Comparison of ENCODE assay signal across 8 cellular contexts in the genomic region with DNA sequence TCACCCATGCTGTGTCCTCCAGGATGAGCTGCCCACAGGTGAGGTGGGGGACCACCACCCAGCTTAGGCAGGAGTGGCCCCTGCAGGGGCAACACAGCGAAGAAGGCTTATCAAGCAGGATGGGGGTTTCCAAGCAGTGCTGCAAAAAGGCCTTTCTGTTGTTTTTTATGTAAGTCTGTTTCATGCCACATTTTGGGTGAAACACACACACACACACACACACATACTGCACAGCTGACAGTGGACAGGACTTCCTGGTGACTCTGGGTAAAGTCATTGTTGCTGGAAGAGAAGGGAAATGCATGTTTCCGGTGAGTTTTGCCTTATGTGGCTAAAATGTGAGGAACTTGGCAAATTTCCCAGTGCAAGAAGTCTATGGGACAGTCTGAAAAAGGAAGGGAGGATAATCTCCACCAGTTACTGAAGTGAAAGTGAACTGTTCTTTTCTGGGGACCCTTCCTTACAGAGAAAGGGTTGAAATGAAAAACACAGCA.
DNase-seq lines count a peak whose midpoint lies in the region; ATAC-seq lines count a peak whose summit lies in the region.

No MANE protein-coding gene starts in this region.

- no peaks in the 10 kb centered on the region for H3K36me3 Mint-ChIP-seq in natural killer cell treated with Interleukin-12 subunit alpha and Interleukin-12 subunit beta and Interleukin-15 and Interleukin-18, amount 100 ng/mL, for 72 hours

- no peak overlapping the region for H3K4me3 Mint-ChIP-seq in natural killer cell treated with Interleukin-12 subunit alpha and Interleukin-12 subunit beta and Interleukin-15 and Interleukin-18, amount 100 ng/mL, for 72 hours

- H3K4me1 Mint-ChIP-seq in natural killer cell treated with Interleukin-12 subunit alpha and Interleukin-12 subunit beta and Interleukin-15 and Interleukin-18, amount 100 ng/mL, for 72 hours (ENCODE audit: low read depth in 2 of 2) = peaks cover 19 to 30% of the 10 kb centered on the region in 2 donors

- ATAC-seq in HG02938 (IDR thresholded peaks at IDR 0.05; ENCODE audit: unreplicated experiment) (peak; percentile 31), esophagus mucosa (peak; percentile 75), HG03108 (IDR thresholded peaks at IDR 0.05; ENCODE audit: unreplicated experiment) (no peak), HG02840 (IDR thresholded peaks at IDR 0.05; ENCODE audit: low FRiP score, unreplicated experiment) (no peak)
- ATAC-seq in natural killer cell treated with Interleukin-12 subunit alpha and Interleukin-12 subunit beta and Interleukin-15 and Interleukin-18, amount 100 ng/mL, for 72 hours = peak; percentile 67 to 70

- peak; percentile 73 for DNase-seq in GM03348 (ENCODE audit: low spot score)
- DNase-seq in SKM-1 (lab: John Stamatoyannopoulos, UW; ENCODE audit: unreplicated experiment) = peak; percentile 91
- DNase-seq in natural killer cell treated with Interleukin-12 subunit alpha and Interleukin-12 subunit beta and Interleukin-15 and Interleukin-18, amount 100 ng/mL, for 72 hours (ENCODE audit: low spot score) = no peak
- no peak for DNase-seq in cerebellar nuclear complex (lab: John Stamatoyannopoulos, UW)

- H3K27ac Mint-ChIP-seq in natural killer cell treated with Interleukin-12 subunit alpha and Interleukin-12 subunit beta and Interleukin-15 and Interleukin-18, amount 100 ng/mL, for 72 hours = peak overlapping the region; percentile 38 to 49

- no peaks in the 10 kb centered on the region for H3K9me3 Mint-ChIP-seq in natural killer cell treated with Interleukin-12 subunit alpha and Interleukin-12 subunit beta and Interleukin-15 and Interleukin-18, amount 100 ng/mL, for 72 hours

- no peaks in the 10 kb centered on the region for H3K27me3 Mint-ChIP-seq in natural killer cell treated with Interleukin-12 subunit alpha and Interleukin-12 subunit beta and Interleukin-15 and Interleukin-18, amount 100 ng/mL, for 72 hours

Comparison
In these comparisons a context has a peak if more than half of its experiments do, and no peak if none do; other contexts are left out.
1. DNase-seq: peak in GM03348 (single experiment) and SKM-1 (single experiment); none in natural killer cell treated with Interleukin-12 subunit alpha and Interleukin-12 subunit beta and Interleukin-15 and Interleukin-18, amount 100 ng/mL, for 72 hours (single experiment) and cerebellar nuclear complex (0 of 2).
2. ATAC-seq: peak in HG02938 (single experiment), esophagus mucosa (single experiment) and natural killer cell treated with Interleukin-12 subunit alpha and Interleukin-12 subunit beta and Interleukin-15 and Interleukin-18, amount 100 ng/mL, for 72 hours (2 of 2); none in HG03108 (single experiment) and HG02840 (single experiment).